Comparison of ENCODE assay signal across 8 cellular contexts in genomic region chr3:179526989-179527391, GRCh38. TPM values are rescaled to one million over a fixed set of nuclear protein-coding genes. Genes with fewer than 3 reads are reported as not detected.
DNase-seq lines count a peak whose midpoint lies in the region; ATAC-seq and TF ChIP-seq lines count a peak whose summit lies in the region.

No MANE protein-coding gene starts in this region.

- DNase-seq in GM04503 (ENCODE audit: low read depth) (peak; percentile 6), foreskin keratinocyte (no peak), osteocyte (ENCODE audit: extremely low spot score, unreplicated experiment) (no peak), KG1 (lab: John Stamatoyannopoulos, UW) (no peak), activated gamma-delta T cell treated with Interleukin-2 at 50 U/mL for 16 hours (no peak)

- H3K9me3 Mint-ChIP-seq in osteocyte (ENCODE audit: unreplicated experiment) = no peaks in the 10 kb centered on the region

- H3K36me3 Mint-ChIP-seq in osteocyte (ENCODE audit: unreplicated experiment) = no peaks in the 10 kb centered on the region

- no peak for TF ChIP-seq POLR2A in GM18505 (IDR thresholded peaks at IDR 0.05; ENCODE audit: borderline replicate concordance, extremely low read depth, insufficient read depth, insufficient read length)

- no peaks in the 10 kb centered on the region for H3K27me3 ChIP-seq in foreskin keratinocyte

- no peak overlapping the region for H3K27ac ChIP-seq in foreskin keratinocyte

- H3K27me3 Mint-ChIP-seq in osteocyte (ENCODE audit: unreplicated experiment) = no peaks in the 10 kb centered on the region

- ATAC-seq in foreskin keratinocyte = peak; percentile 43
- ATAC-seq in GM18868 (IDR thresholded peaks at IDR 0.05; ENCODE audit: unreplicated experiment) = no peak
- ATAC-seq in GM18505 (IDR thresholded peaks at IDR 0.05; ENCODE audit: unreplicated experiment) = no peak

- peaks cover 17% of the 10 kb centered on the region for H3K4me1 Mint-ChIP-seq in osteocyte (ENCODE audit: unreplicated experiment)

- H3K27ac Mint-ChIP-seq in osteocyte (ENCODE audit: unreplicated experiment) = peak overlapping the region; percentile 95

- TF ChIP-seq CTCF in foreskin keratinocyte (conservative IDR thresholded peaks at IDR 0.05) (no peak), osteocyte (IDR thresholded peaks at IDR 0.05) (no peak)

- H3K4me3 Mint-ChIP-seq in osteocyte (ENCODE audit: unreplicated experiment) = peak overlapping the region; percentile 71

- no peaks in the 10 kb centered on the region for H3K4me1 ChIP-seq in foreskin keratinocyte

TF ChIP-seq in PFSK-1, 5 proteins besides CTCF, POLR2A, EP300 and RAD21:
- peak; percentile 74; the same call in 1 of the 2 replicates for TF ChIP-seq SIN3A (IDR thresholded peaks at IDR 0.05; ENCODE audit: borderline replicate concordance, insufficient read depth, low read length)
- peak; percentile 31; the same call in 1 of the 2 replicates for TF ChIP-seq TAF1 (IDR thresholded peaks at IDR 0.05; ENCODE audit: borderline replicate concordance, insufficient read depth, low read length)
- peak in 1 of 2 experiments; percentile 16; a peak in 1 of 4 replicates for TF ChIP-seq REST (IDR thresholded peaks at IDR 0.05; ENCODE audit: insufficient read depth in 1 of 2, low read depth in 2 of 2, low read length in 2 of 2)
- peak; percentile 52; the same call in 1 of the 2 replicates for TF ChIP-seq POLR2AphosphoS5 (IDR thresholded peaks at IDR 0.05; ENCODE audit: low read depth, low read length)
- TF ChIP-seq FOXP2 (optimal IDR thresholded peaks at IDR 0.05; ENCODE audit: borderline replicate concordance, extremely low read depth, extremely low read length, insufficient read depth) = no peak
TF ChIP-seq in PFSK-1: peak in this region for 4.

RNA-seq across cellular contexts. Expression of gene ACTL6A, which starts 35.7 kb away (rescaled TPM):
- 39.7 TPM for polyA plus RNA-seq in PFSK-1 (2012; ENCODE audit: insufficient read length, low read depth)
- total RNA-seq in foreskin keratinocyte (80.6 and 84.4 TPM in 2 replicates), osteocyte (46.5 and 49.8 TPM in 2 replicates)
- polyA plus RNA-seq in foreskin keratinocyte = 62.2 and 72.5 TPM in 2 replicates
